In the genomic region with DNA sequence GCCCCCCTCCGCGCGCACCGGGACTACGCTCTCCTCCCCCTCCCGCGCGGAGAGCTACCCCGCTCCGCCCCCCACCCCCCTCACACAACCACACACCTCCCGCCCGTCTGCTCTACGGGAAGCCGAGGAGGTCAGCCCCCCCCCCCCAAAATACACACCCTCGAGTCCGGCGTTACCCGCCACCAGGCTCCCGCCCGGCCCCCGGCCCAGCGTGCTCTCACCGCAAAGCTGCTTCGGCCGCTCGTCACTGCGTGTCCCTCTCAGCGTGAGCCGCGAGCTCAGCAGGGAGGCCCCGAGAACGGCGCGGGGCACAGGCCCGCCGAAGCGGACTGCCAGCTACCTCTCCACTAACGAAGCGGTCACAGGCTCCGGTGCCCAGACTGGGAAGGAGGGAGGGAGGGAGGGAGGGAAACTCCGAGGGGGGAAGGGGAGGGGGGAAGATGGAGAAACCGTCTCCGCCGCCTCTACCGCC, we compare ENCODE assay signal across 8 cellular contexts. TPM values are rescaled to one million over a fixed set of nuclear protein-coding genes. Genes with fewer than 3 reads are reported as not detected.
DNase-seq lines count a peak whose midpoint lies in the region; ATAC-seq and TF ChIP-seq lines count a peak whose summit lies in the region.

No MANE protein-coding gene starts in this region.

- TF ChIP-seq CTCF in CD8-positive, alpha-beta T cell (IDR thresholded peaks at IDR 0.05) = no peak
- TF ChIP-seq CTCF in OCI-LY7 (conservative IDR thresholded peaks at IDR 0.05; ENCODE audit: low read length) (no peak), epithelial cell of esophagus (IDR thresholded peaks at IDR 0.05; ENCODE audit: insufficient read depth, low read depth, low read length, missing control alignments) (no peak), omental fat pad (IDR thresholded peaks at IDR 0.05) (no peak)

- peak overlapping the region; percentile 72 for H3K27ac ChIP-seq in CD8-positive, alpha-beta T cell (ENCODE audit: low read depth, low read length)
- H3K27ac ChIP-seq in OCI-LY7 (ENCODE audit: low read depth, low read length, poor library complexity, severe bottlenecking) = peak overlapping the region; percentile 89

- DNase-seq in CD8-positive, alpha-beta T cell = no peak
- DNase-seq in OCI-LY7 (ENCODE audit: low spot score) = no peak
- no peak for DNase-seq in epithelial cell of esophagus (ENCODE audit: low read depth)
- DNase-seq in omental fat pad (ENCODE audit: low spot score) = peak; percentile 25
- no peak for DNase-seq in NCI-H82 treated with DMSO at 0.1 percent for 48 hours (lab: John Stamatoyannopoulos, UW; ENCODE audit: unreplicated experiment)
- no peak for DNase-seq in G401 (ENCODE audit: low spot score)

- intact Hi-C loops in CD8-positive, alpha-beta T cell (cut with DNase I, micrococcal nuclease) = loop anchor here (1.0 to 10.0 kb wide), 18 partner anchors 104 to 1971 kb away; a partner anchor contains a TSS
- intact Hi-C loops in OCI-LY7 (cut with micrococcal nuclease; ENCODE audit: unreplicated experiment) = loop anchor here (1.0 to 5.0 kb wide), 4 partner anchors 83 to 664 kb away; a partner anchor contains a TSS

- H3K9me3 Mint-ChIP-seq in CD8-positive, alpha-beta T cell = no peaks in the 10 kb centered on the region

- peak overlapping the region; percentile 92 for H3K4me3 Mint-ChIP-seq in CD8-positive, alpha-beta T cell

- no TSS peak for BruUV-seq in OCI-LY7 (replicated peaks; lab: Mats Ljungman, UMichigan)

- H3K36me3 Mint-ChIP-seq in CD8-positive, alpha-beta T cell = peaks cover 21% of the 10 kb centered on the region

- in situ Hi-C loops in G401 (cut with HindIII; ENCODE audit: low sequenced_read_pairs) = no loop called here

- H3K4me2 ChIP-seq in OCI-LY7 (ENCODE audit: low read length) = peak overlapping the region; percentile 63

- H3K9me2 ChIP-seq in OCI-LY7 (ENCODE audit: insufficient read depth, low read length) = no peaks in the 10 kb centered on the region

- H3K27ac Mint-ChIP-seq in CD8-positive, alpha-beta T cell = peak overlapping the region; percentile 99

- ATAC-seq in CD8-positive, alpha-beta T cell = no peak
- ATAC-seq in omental fat pad (ENCODE audit: low FRiP score) = no peak
- ATAC-seq in GM18502 (IDR thresholded peaks at IDR 0.05; ENCODE audit: poor library complexity, unreplicated experiment) = no peak
- no peak for ATAC-seq in GM18520 (IDR thresholded peaks at IDR 0.05; ENCODE audit: unreplicated experiment)

- H3K27me3 Mint-ChIP-seq in CD8-positive, alpha-beta T cell (ENCODE audit: low read depth) = no peaks in the 10 kb centered on the region

- no peaks in the 10 kb centered on the region for H3K36me3 ChIP-seq in CD8-positive, alpha-beta T cell (ENCODE audit: insufficient read depth, low read length)
- peaks cover 16% of the 10 kb centered on the region for H3K36me3 ChIP-seq in OCI-LY7 (ENCODE audit: insufficient read depth, low read length)

- H3K79me2 ChIP-seq in OCI-LY7 (ENCODE audit: insufficient read depth, low read depth, low read length) = peaks cover 48% of the 10 kb centered on the region

- H3K27me3 ChIP-seq in CD8-positive, alpha-beta T cell (ENCODE audit: insufficient read depth, low read length) = no peaks in the 10 kb centered on the region

- CTCF ChIA-PET in CD8-positive, alpha-beta T cell (lab: Charles Lee) = interaction anchor here (0.6 to 4.0 kb wide), 2 partner anchors 84 to 175 kb away, joined by 3 to 20 read pairs; a partner anchor contains a TSS
- CTCF ChIA-PET in OCI-LY7 (lab: Charles Lee; ENCODE audit: unreplicated experiment) = interaction anchor here (0.6 to 1.5 kb wide), 4 partner anchors 58 to 1063 kb away, joined by 4 to 13 read pairs (median 6); a partner anchor contains a TSS

- peak overlapping the region; percentile 74 for H3K4me3 ChIP-seq in CD8-positive, alpha-beta T cell (ENCODE audit: low read depth, low read length)
- H3K4me3 ChIP-seq in OCI-LY7 (ENCODE audit: low read depth, low read length, poor library complexity, severe bottlenecking) (peak overlapping the region; percentile 85), epithelial cell of esophagus (ENCODE audit: low read length) (peak overlapping the region; percentile 76)

- no peak overlapping the region for H2AFZ ChIP-seq in OCI-LY7 (ENCODE audit: low read length)

- H3K4me1 ChIP-seq in CD8-positive, alpha-beta T cell (ENCODE audit: insufficient read depth, low read length) = peaks cover 39% of the 10 kb centered on the region
- H3K4me1 ChIP-seq in OCI-LY7 (ENCODE audit: insufficient read depth, low read length, poor library complexity, severe bottlenecking) = peaks cover 35% of the 10 kb centered on the region

- POLR2A ChIA-PET in CD8-positive, alpha-beta T cell (lab: Charles Lee) = interaction anchor here (0.8 to 6.8 kb wide), 17 partner anchors 10 to 1502 kb away, joined by 3 to 140 read pairs (median 5); a partner anchor contains a TSS
- POLR2A ChIA-PET in OCI-LY7 (lab: Charles Lee) = interaction anchor here (0.6 to 3.2 kb wide), 17 partner anchors 10 to 1818 kb away, joined by 3 to 19 read pairs (median 5); a partner anchor contains a TSS

- H3K4me1 Mint-ChIP-seq in CD8-positive, alpha-beta T cell (ENCODE audit: low read depth) = peaks cover 56% of the 10 kb centered on the region

- H4K20me1 ChIP-seq in OCI-LY7 (ENCODE audit: insufficient read depth, low read length) = peaks cover 31% of the 10 kb centered on the region

- no peaks in the 10 kb centered on the region for H3K9me3 ChIP-seq in CD8-positive, alpha-beta T cell (ENCODE audit: low read length)
- no peaks in the 10 kb centered on the region for H3K9me3 ChIP-seq in OCI-LY7 (ENCODE audit: low read length)

RNA-seq across cellular contexts. Expression of a gene that starts 0.3 kb away (rescaled TPM):
- 100 to 1,000 TPM; 133 TPM for total RNA-seq in CD8-positive, alpha-beta T cell
- total RNA-seq in OCI-LY7 (2014; rRNA removed; shearing (Covaris generic)) = 38.4 and 44.2 TPM in 2 replicates
- total RNA-seq in OCI-LY7 (2022) (103 and 112 TPM in 2 replicates), omental fat pad (10 to 100 TPM; 26.6 to 46.4 (median 35.3) TPM)
- total RNA-seq in G401 (2014; rRNA removed; shearing (Covaris generic)) = 23.3 and 44.2 TPM in 2 replicates
